In genomic region chr1:1274931-1275431, GRCh38 we compare ENCODE assay signal across 11 cellular contexts. TPM values are rescaled to one million over a fixed set of nuclear protein-coding genes. Genes with fewer than 3 reads are reported as not detected.
DNase-seq lines count a peak whose midpoint lies in the region; TF ChIP-seq lines count a peak whose summit lies in the region.
"Had no signal": no experiment of that assay in that cellular context is flagged by ENCODE, and none has a peak within 500 bp of the region (broad histone marks: within the 10 kb centered on the region; RNA-seq: fewer than 3 reads in every experiment).

No MANE protein-coding gene starts in this region.

- H2AK5ac ChIP-seq in H9 (ENCODE audit: insufficient read length, low read length): no peak overlapping the region

- peaks cover 9% of the 10 kb centered on the region for H3K36me3 ChIP-seq in A673 (ENCODE audit: insufficient read depth, low read length, poor library complexity, severe bottlenecking)
- H3K36me3 ChIP-seq: sigmoid colon had no signal

- peaks cover 11 to 25% (median 20%) of the 10 kb centered on the region in 3 experiments; a peak in 6 of 7 replicates for H3K36me3 Mint-ChIP-seq in H9 (ENCODE audit: insufficient read depth in 1 of 3, low read depth in 3 of 3)
- peaks cover 23% of the 10 kb centered on the region for H3K36me3 Mint-ChIP-seq in activated naive CD8-positive, alpha-beta T cell treated with anti-CD3 and anti-CD28 coated beads for 36 hours
- H3K36me3 Mint-ChIP-seq in mesothelial cell of epicardium: peaks cover 1% of the 10 kb centered on the region

- H3K79me2 ChIP-seq in H9 (ENCODE audit: insufficient read depth, low read length): peaks cover 25% of the 10 kb centered on the region; the same call in 1 of the 2 replicates

- peaks cover 8% of the 10 kb centered on the region for H3K4me1 ChIP-seq in A673 (ENCODE audit: insufficient read depth, low read length, poor library complexity, severe bottlenecking)
- peaks cover 5% of the 10 kb centered on the region; the same call in 1 of the 2 replicates for H3K4me1 ChIP-seq in H9 (ENCODE audit: insufficient read depth, low read length)

- no peak overlapping the region for H2BK12ac ChIP-seq in H9 (ENCODE audit: insufficient read length, low read depth, low read length)

- peaks cover 2% of the 10 kb centered on the region for H4K20me1 ChIP-seq in H9 (ENCODE audit: control insufficient read depth, insufficient read depth, insufficient read length)

- H3K9me3 ChIP-seq in A673 (ENCODE audit: low read depth, low read length, poor library complexity, severe bottlenecking) (no peaks in the 10 kb centered on the region), H9 (ENCODE audit: control insufficient read depth, low read depth, low read length) (no peaks in the 10 kb centered on the region)
- H3K9me3 ChIP-seq: sigmoid colon had no signal

- H2BK5ac ChIP-seq in H9 (ENCODE audit: insufficient read length, low read length): no peak overlapping the region

- in situ Hi-C loops in GM13976 (cut with MboI; ENCODE audit: low sequenced_read_pairs, unreplicated experiment): loop anchor here (25.0 kb wide), 1 partner anchor 388 kb away; no protein-coding TSS in a partner anchor

- no peak overlapping the region for H2BK20ac ChIP-seq in H9 (ENCODE audit: low read depth, low read length, poor library complexity, severe bottlenecking)

- H3K4me1 Mint-ChIP-seq in H9 (peaks cover 28 to 32% of the 10 kb centered on the region in 2 experiments), mesothelial cell of epicardium (peaks cover 32% of the 10 kb centered on the region)
- H3K4me1 Mint-ChIP-seq in activated naive CD8-positive, alpha-beta T cell treated with anti-CD3 and anti-CD28 coated beads for 36 hours: peaks cover 32% of the 10 kb centered on the region

- no peak overlapping the region for H3K14ac ChIP-seq in H9 (ENCODE audit: insufficient read depth, low read length)

- no peak overlapping the region for H3K56ac ChIP-seq in H9 (ENCODE audit: insufficient read length, low read depth, low read length)

- H3K4ac ChIP-seq in H9 (ENCODE audit: low read depth, low read length): no peak overlapping the region

- CTCF ChIA-PET in A673 (lab: Charles Lee): interaction anchor here (0.6 kb wide), 1 partner anchor 14 kb away, joined by 6 read pairs; no protein-coding TSS in a partner anchor

- H2BK120ac ChIP-seq in H9 (ENCODE audit: low read depth, low read length, poor library complexity, severe bottlenecking): no peak overlapping the region

- no CpG with 5 or more reads among the region's 15 CpGs for WGBS in H9 (ENCODE audit: extremely low coverage, insufficient read length, low lambda C conversion rate)

- H3K27me3 Mint-ChIP-seq in H9 (ENCODE audit: low read depth): peaks cover 4% of the 10 kb centered on the region; the same call in 1 of the 2 replicates
- H3K27me3 Mint-ChIP-seq in activated naive CD8-positive, alpha-beta T cell treated with anti-CD3 and anti-CD28 coated beads for 36 hours: no peaks in the 10 kb centered on the region
- H3K27me3 Mint-ChIP-seq in mesothelial cell of epicardium (ENCODE audit: low read depth): no peaks in the 10 kb centered on the region

- H4K5ac ChIP-seq in H9 (ENCODE audit: insufficient read length, low read depth, low read length): no peak overlapping the region

- H3K4me3 Mint-ChIP-seq in H9 (peak overlapping the region; percentile 58 to 78), mesothelial cell of epicardium (peak overlapping the region; percentile 72)
- peak overlapping the region; percentile 79 for H3K4me3 Mint-ChIP-seq in activated naive CD8-positive, alpha-beta T cell treated with anti-CD3 and anti-CD28 coated beads for 36 hours

- BruUV-seq in A673 (replicated peaks; lab: Mats Ljungman, UMichigan): no TSS peak

- POLR2A ChIA-PET in A673 (lab: Charles Lee; ENCODE audit: low non-redundant PET): no interaction called here

- no peaks in the 10 kb centered on the region for H3K27me3 ChIP-seq in A673 (replicated peaks; ENCODE audit: insufficient read depth, low read depth, low read length, poor library complexity)
- H3K27me3 ChIP-seq in H9 (ENCODE audit: insufficient read depth, low read length): no peaks in the 10 kb centered on the region
- H3K27me3 ChIP-seq: sigmoid colon had no signal

- H2BK15ac ChIP-seq in H9 (ENCODE audit: low read depth, low read length): no peak overlapping the region

- H3K27ac ChIP-seq in A673 (ENCODE audit: low read depth, low read length, poor library complexity, severe bottlenecking) (no peak overlapping the region), H9 (ENCODE audit: insufficient read length, low read depth, low read length) (no peak overlapping the region)

- DNase-seq in A673 (ENCODE audit: low spot score) (no peak), H9 (no peak), mesothelial cell of epicardium (ENCODE audit: low spot score in 2 of 2, unreplicated experiment in 2 of 2) (no peak), GM13976 (ENCODE audit: low spot score) (no peak), iPS-NIHi7 (ENCODE audit: extremely low spot score) (no peak), NCI-H446 (lab: John Stamatoyannopoulos, UW) (no peak), SKM-1 treated with dmso at 0.1 percent for 144 hours (lab: John Stamatoyannopoulos, UW; ENCODE audit: unreplicated experiment) (no peak)
- no peak for DNase-seq in activated naive CD8-positive, alpha-beta T cell treated with anti-CD3 and anti-CD28 coated beads for 36 hours
- DNase-seq: activated CD8-positive, alpha-beta memory T cell treated with anti-CD3 and anti-CD28 coated beads for 24 hours; KG1; sigmoid colon had no signal

- TF ChIP-seq CTCF in A673 (conservative IDR thresholded peaks at IDR 0.05; ENCODE audit: low read depth, low read length): no peak
- TF ChIP-seq CTCF in H9 (conservative IDR thresholded peaks at IDR 0.05): no peak
- no peak for TF ChIP-seq CTCF in mesothelial cell of epicardium (IDR thresholded peaks at IDR 0.05; ENCODE audit: unreplicated experiment)
- TF ChIP-seq CTCF in GM13976 (IDR thresholded peaks at IDR 0.05; ENCODE audit: borderline replicate concordance, control extremely low read depth, extremely low read depth, insufficient read depth, missing control alignments): no peak

- H3K4me3 ChIP-seq in A673 (ENCODE audit: low read depth, low read length, poor library complexity, severe bottlenecking): peak overlapping the region; percentile 86

- H3K27ac Mint-ChIP-seq in H9: no peak overlapping the region
- no peak overlapping the region for H3K27ac Mint-ChIP-seq in activated naive CD8-positive, alpha-beta T cell treated with anti-CD3 and anti-CD28 coated beads for 36 hours
- peak overlapping the region; percentile 39 for H3K27ac Mint-ChIP-seq in mesothelial cell of epicardium

- H2AFZ ChIP-seq in H9 (ENCODE audit: low read length): no peak overlapping the region

- no peak overlapping the region for H3K4me2 ChIP-seq in H9 (ENCODE audit: insufficient read depth, insufficient read length, low read length)

- no peak overlapping the region for H4K91ac ChIP-seq in H9 (ENCODE audit: insufficient read length, low read depth, low read length)

- no peak overlapping the region for H3T11ph ChIP-seq in H9 (ENCODE audit: low read length)

- peaks cover 21% of the 10 kb centered on the region for H3K79me1 ChIP-seq in H9 (ENCODE audit: insufficient read depth, low read depth, low read length, poor library complexity, severe bottlenecking)

- H3K23ac ChIP-seq in H9 (ENCODE audit: insufficient read length, low read depth, low read length): no peak overlapping the region

- intact Hi-C loops in A673 (cut with micrococcal nuclease; ENCODE audit: unreplicated experiment): no loop called here

- no peak overlapping the region for H3K9ac ChIP-seq in H9 (ENCODE audit: extremely low read depth, insufficient read length, low read length)

- H3K18ac ChIP-seq in H9 (ENCODE audit: insufficient read length, low read depth, low read length): no peak overlapping the region

- H4K8ac ChIP-seq in H9 (replicated peaks; ENCODE audit: insufficient read length, low read depth, low read length): no peak overlapping the region

- H3K9me3 Mint-ChIP-seq in H9 (no peaks in the 10 kb centered on the region; a peak in 1 of 5 replicates), mesothelial cell of epicardium (no peaks in the 10 kb centered on the region)
- H3K9me3 Mint-ChIP-seq in activated naive CD8-positive, alpha-beta T cell treated with anti-CD3 and anti-CD28 coated beads for 36 hours: no peaks in the 10 kb centered on the region

- peaks cover 14% of the 10 kb centered on the region for H3K23me2 ChIP-seq in H9 (ENCODE audit: insufficient read length, low read depth, low read length, poor library complexity, severe bottlenecking)

RNA-seq across cellular contexts. Expression of gene UBE2J2, which starts 1.3 kb away (rescaled TPM):
- total RNA-seq in A673 (2021) (86.4 and 92.8 TPM in 2 replicates), H9 (2021) (83.4 and 84.0 TPM in 2 replicates), mesothelial cell of epicardium (67.3 to 76.6 TPM (median 75.7 TPM) in 3 replicates)
- total RNA-seq in activated naive CD8-positive, alpha-beta T cell treated with anti-CD3 and anti-CD28 coated beads for 36 hours: 10 to 100 TPM; 69.9 to 70.6 TPM

RNA-seq across cellular contexts. Expression of gene SCNN1D, which starts 5.3 kb away (rescaled TPM):
- 4.5 and 13.0 TPM in 2 replicates for total RNA-seq in A673 (2021)
- 4.0 and 5.8 TPM in 2 replicates for total RNA-seq in H9 (2021)
- total RNA-seq in activated naive CD8-positive, alpha-beta T cell treated with anti-CD3 and anti-CD28 coated beads for 36 hours: 1 to 10 TPM; 4.9 to 6.9 TPM
- 16.0 to 17.5 TPM (median 16.8 TPM) in 3 replicates for total RNA-seq in mesothelial cell of epicardium

RNA-seq across cellular contexts. Expression of gene C1QTNF12, which starts 28.5 kb away (rescaled TPM):
- 2.9 and 4.4 TPM in 2 replicates for total RNA-seq in A673 (2021)
- 4.4 and 4.7 TPM in 2 replicates for total RNA-seq in H9 (2021)
- 1 to 10 TPM; 2.4 to 3.8 TPM for total RNA-seq in activated naive CD8-positive, alpha-beta T cell treated with anti-CD3 and anti-CD28 coated beads for 36 hours
- total RNA-seq in mesothelial cell of epicardium: 10.2 to 12.2 TPM (median 10.4 TPM) in 3 replicates

RNA-seq across cellular contexts. Expression of gene ACAP3, which starts 32.7 kb away (rescaled TPM):
- total RNA-seq in A673 (2021): 67.6 and 71.9 TPM in 2 replicates
- 39.5 and 41.4 TPM in 2 replicates for total RNA-seq in H9 (2021)
- 10 to 100 TPM; 26.6 to 28.4 TPM for total RNA-seq in activated naive CD8-positive, alpha-beta T cell treated with anti-CD3 and anti-CD28 coated beads for 36 hours
- total RNA-seq in mesothelial cell of epicardium: 85.5 to 97.3 TPM (median 91.0 TPM) in 3 replicates

RNA-seq across cellular contexts. Expression of gene PUSL1, which starts 33.4 kb away (rescaled TPM):
- total RNA-seq in A673 (2021) (28.5 and 31.3 TPM in 2 replicates), H9 (2021) (38.0 and 40.9 TPM in 2 replicates), mesothelial cell of epicardium (12.7 to 14.5 TPM (median 14.2 TPM) in 3 replicates)
- 10 to 100 TPM; 29.6 to 30.0 TPM for total RNA-seq in activated naive CD8-positive, alpha-beta T cell treated with anti-CD3 and anti-CD28 coated beads for 36 hours
